Comparison of ENCODE assay signal across 21 cellular contexts in genomic region chr16:24784121-24784520, GRCh38.
"Had no signal": no experiment of that assay in that cellular context is flagged by ENCODE, and none has a peak within 500 bp of the region (broad histone marks: within the 10 kb centered on the region; RNA-seq: fewer than 3 reads in every experiment).

No MANE protein-coding gene starts in this region.

- ATAC-seq: esophagus mucosa; gastroesophageal sphincter; heart left ventricle; mucosa of descending colon; stimulated activated naive CD8-positive, alpha-beta T cell treated with anti-CD3 and anti-CD28 coated beads, Interleukin-15, Interleukin-2, amounts not matched to agents 100 U/mL and 50 U/mL, for 24 hours had no signal

- H3K9me3 ChIP-seq: adrenal gland, gastroesophageal sphincter, heart left ventricle, mucosa of descending colon, transverse colon, uterus had no signal

- H3K4me3 ChIP-seq: adrenal gland, gastroesophageal sphincter, heart left ventricle, mucosa of descending colon, transverse colon, uterus had no signal

- DNase-seq: activated CD4-positive, alpha-beta memory T cell treated with anti-CD3 and anti-CD28 coated beads for 36 hours; activated CD4-positive, alpha-beta T cell treated with anti-CD3 and anti-CD28 coated beads for 4 hours; activated effector memory CD4-positive, alpha-beta T cell treated with anti-CD3 and anti-CD28 coated beads, Interleukin-2, amount 50 U/mL, for 16 hours; activated naive CD4-positive, alpha-beta T cell treated with anti-CD3 and anti-CD28 coated beads, Interleukin-2, amount 50 U/mL, for 16 hours; activated T-cell treated with anti-CD3 and anti-CD28 coated beads, Interleukin-2, amount 50 U/mL, for 1 hour; adrenal gland; effector CD4-positive, alpha-beta T cell; heart left ventricle; kidney; mesenchymal stem cell; mucosa of descending colon; naive B cell; retina; stimulated activated naive CD8-positive, alpha-beta T cell treated with anti-CD3 and anti-CD28 coated beads, Interleukin-15, Interleukin-2, amounts not matched to agents 100 U/mL and 50 U/mL, for 24 hours; substantia nigra; T-helper 2 cell; transverse colon; uterus had no signal

- H3K4me1 ChIP-seq: parathyroid adenoma, uterus had no signal

- H3K27me3 Mint-ChIP-seq: activated CD4-positive, alpha-beta memory T cell treated with anti-CD3 and anti-CD28 coated beads for 36 hours; naive B cell had no signal

- H3K27ac ChIP-seq: adrenal gland, parathyroid adenoma, transverse colon, uterus had no signal

- H3K4me3 Mint-ChIP-seq: activated CD4-positive, alpha-beta memory T cell treated with anti-CD3 and anti-CD28 coated beads for 36 hours; naive B cell had no signal

- H3K9me3 Mint-ChIP-seq: activated CD4-positive, alpha-beta memory T cell treated with anti-CD3 and anti-CD28 coated beads for 36 hours; naive B cell had no signal

- H3K27ac Mint-ChIP-seq: activated CD4-positive, alpha-beta memory T cell treated with anti-CD3 and anti-CD28 coated beads for 36 hours had no signal

- H3K36me3 ChIP-seq: uterus had no signal
